ENCODE assay signal across 8 cellular contexts in genomic region chr4:55553442-55553841, GRCh38. TPM values are rescaled to one million over a fixed set of nuclear protein-coding genes. Genes with fewer than 3 reads are reported as not detected.
A peak's percentile ranks its signal among the peaks of the same experiment; 100 is the strongest.
DNase-seq lines count a peak whose midpoint lies in the region; ATAC-seq and TF ChIP-seq lines count a peak whose summit lies in the region.

No MANE protein-coding gene starts in this region.

- H3K36me3 ChIP-seq in esophagus squamous epithelium = no peaks in the 10 kb centered on the region

- 56 to 57% methylated on average over 7 of the region's 7 CpGs for WGBS in esophagus squamous epithelium, 2 donors

- peaks cover 0 to 29% (median 0%) of the 10 kb centered on the region in 3 donors for H3K4me1 ChIP-seq in esophagus squamous epithelium

- no peaks in the 10 kb centered on the region for H3K27me3 ChIP-seq in esophagus squamous epithelium

- ATAC-seq in GM21723 (IDR thresholded peaks at IDR 0.05; ENCODE audit: unreplicated experiment) = no peak

- peaks cover 28% of the 10 kb centered on the region for H3K27me3 Mint-ChIP-seq in activated T-cell treated with anti-CD3 and anti-CD28 coated beads, Interleukin-2, amount 50 U/mL, for 24 hours

- TF ChIP-seq CTCF in esophagus squamous epithelium (IDR thresholded peaks at IDR 0.05) = no peak

- H3K9me3 Mint-ChIP-seq in activated T-cell treated with anti-CD3 and anti-CD28 coated beads, Interleukin-2, amount 50 U/mL, for 24 hours = peaks cover 3% of the 10 kb centered on the region

- TF ChIP-seq POLR2A in esophagus squamous epithelium (IDR thresholded peaks at IDR 0.05) = no peak

- intact Hi-C loops in esophagus squamous epithelium (cut with DNase I) = no loop called here

- peak overlapping the region in 3 of 4 donors; percentile 29 to 37 (median 29) for H3K4me3 ChIP-seq in esophagus squamous epithelium

- H3K4me1 Mint-ChIP-seq in activated T-cell treated with anti-CD3 and anti-CD28 coated beads, Interleukin-2, amount 50 U/mL, for 24 hours (ENCODE audit: low read depth) = peaks cover 20% of the 10 kb centered on the region

- no peak overlapping the region for H3K27ac Mint-ChIP-seq in activated T-cell treated with anti-CD3 and anti-CD28 coated beads, Interleukin-2, amount 50 U/mL, for 24 hours

- H3K36me3 Mint-ChIP-seq in activated T-cell treated with anti-CD3 and anti-CD28 coated beads, Interleukin-2, amount 50 U/mL, for 24 hours (ENCODE audit: low read depth) = no peaks in the 10 kb centered on the region

- DNase-seq in GM04504 (ENCODE audit: low read depth) (peak; percentile 44), MV-4-11 (lab: John Stamatoyannopoulos, UW) (peak; percentile 33), esophagus squamous epithelium (lab: John Stamatoyannopoulos, UW) (no peak), renal cortical epithelial cell (ENCODE audit: low read depth) (peak; percentile 48), HK-2 (ENCODE audit: unreplicated experiment) (no peak)
- no peak for DNase-seq in stimulated activated CD4-positive, alpha-beta T cell treated with anti-CD3 and anti-CD28 coated beads, Interleukin-12 subunit alpha, Interleukin-12 subunit beta, amount 100 ng/mL, for 4 hours
- DNase-seq in activated T-cell treated with anti-CD3 and anti-CD28 coated beads, Interleukin-2, amount 50 U/mL, for 24 hours = no peak

- H3K9me3 ChIP-seq in esophagus squamous epithelium = no peaks in the 10 kb centered on the region

- peak overlapping the region in 2 of 4 donors; percentile 15 to 33 for H3K27ac ChIP-seq in esophagus squamous epithelium

- no peak overlapping the region for H3K4me3 Mint-ChIP-seq in activated T-cell treated with anti-CD3 and anti-CD28 coated beads, Interleukin-2, amount 50 U/mL, for 24 hours

RNA-seq across cellular contexts. Expression of gene CLOCK, which starts 6.7 kb away (rescaled TPM):
- total RNA-seq in esophagus squamous epithelium = 10 to 100 TPM; 15.2 to 39.3 (median 32.6) TPM
- 20.0 and 25.6 TPM in 2 replicates for total RNA-seq in renal cortical epithelial cell

RNA-seq across cellular contexts. Expression of gene PDCL2, which starts 38.6 kb away (rescaled TPM):
- total RNA-seq in esophagus squamous epithelium (1 to 10 TPM in 1 of 4 donors, not detected in 3; 1.5 TPM), renal cortical epithelial cell (not detected in 2 replicates)

Comparison
In these comparisons a context has a peak if more than half of its experiments do, and no peak if none do; other contexts are left out.
1. DNase-seq: peak in GM04504 (single experiment), MV-4-11 (single experiment) and renal cortical epithelial cell (single experiment); none in esophagus squamous epithelium (single experiment), stimulated activated CD4-positive, alpha-beta T cell treated with anti-CD3 and anti-CD28 coated beads, Interleukin-12 subunit alpha, Interleukin-12 subunit beta, amount 100 ng/mL, for 4 hours (single experiment), HK-2 (single experiment) and activated T-cell treated with anti-CD3 and anti-CD28 coated beads, Interleukin-2, amount 50 U/mL, for 24 hours (single experiment).